In the genomic region with DNA sequence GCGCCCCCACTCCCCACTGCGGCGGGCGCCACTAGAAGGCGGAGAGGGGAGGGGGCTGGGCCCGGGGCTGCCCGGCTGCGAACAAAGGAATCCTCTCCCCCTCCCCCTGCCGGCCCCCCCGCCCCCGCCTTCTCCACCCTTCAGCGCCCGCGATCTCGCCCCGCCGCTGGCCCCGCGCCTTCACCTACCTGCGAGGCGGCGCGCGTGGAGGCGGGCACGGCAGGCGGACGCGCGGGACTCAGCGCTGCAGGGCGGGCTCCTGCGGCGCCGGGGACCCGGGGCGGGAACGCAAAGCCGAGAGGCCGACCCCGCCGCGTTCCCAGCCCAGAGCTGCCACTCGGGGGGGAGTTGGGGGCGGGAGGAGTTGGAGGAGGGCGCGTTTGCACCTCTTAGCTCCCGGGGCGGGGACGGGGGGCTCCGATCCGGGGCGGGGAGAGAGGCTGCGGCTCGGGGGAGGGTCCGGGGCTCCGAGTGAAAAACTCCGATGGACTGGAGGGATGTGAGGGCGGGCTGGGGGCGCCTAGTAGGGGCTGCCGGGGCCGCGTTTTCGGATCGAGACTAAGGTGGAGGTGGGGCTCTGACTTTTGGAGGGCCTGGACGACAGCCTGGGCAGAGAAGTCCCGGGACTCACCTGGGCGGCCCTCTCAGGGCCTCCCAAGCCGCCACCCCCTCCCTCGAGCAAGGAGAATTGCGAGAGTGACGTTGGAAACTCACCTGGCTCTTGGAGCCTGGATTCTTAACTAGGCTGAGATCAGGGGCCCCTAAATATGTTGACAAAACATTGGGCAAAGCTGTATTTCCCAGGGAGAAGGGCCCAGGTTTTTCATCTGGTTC, we compare ENCODE assay signal across 1 cellular context.
A peak's percentile ranks its signal among the peaks of the same experiment; 100 is the strongest.
TF ChIP-seq lines count a peak whose summit lies in the region.

Gene FBN3, minus strand, starts transcription at position 332 of the 834 bp plus-strand sequence. CDS start 2,112 bp downstream, outside the sequence.

TF ChIP-seq in H1, 55 proteins besides CTCF, POLR2A, EP300 and RAD21 (continued from another document):
- TF ChIP-seq SIN3A (conservative IDR thresholded peaks at IDR 0.05 in 1 of 2, IDR thresholded peaks at IDR 0.05 in 1 of 2; ENCODE audit: low read depth in 1 of 2, low read length in 2 of 2) (0 out of 4 replicates have a peak, but pooled peaks of 1 of the 2 experiments have one; percentile 15), TAF7 (optimal IDR thresholded peaks at IDR 0.05; ENCODE audit: borderline replicate concordance, low read depth, low read length) (no peak), NANOG (IDR thresholded peaks at IDR 0.05; ENCODE audit: insufficient read depth, low read depth, low read length, poor library complexity, severe bottlenecking) (no peak), GTF2F1 (IDR thresholded peaks at IDR 0.05; ENCODE audit: borderline replicate concordance, low read depth, low read length) (no peak), BCL11A (IDR thresholded peaks at IDR 0.05; ENCODE audit: low read depth in 2 of 2, low read length in 2 of 2) (no peak), EZH2 (IDR thresholded peaks at IDR 0.05; ENCODE audit: low read depth, low read length, severe bottlenecking) (no peak), KDM5A (IDR thresholded peaks at IDR 0.05; ENCODE audit: low read length) (no peak), RFX5 (IDR thresholded peaks at IDR 0.05; ENCODE audit: borderline replicate concordance, low read depth, low read length) (no peak), BACH1 (IDR thresholded peaks at IDR 0.05; ENCODE audit: low read length) (no peak), PHF8 (conservative IDR thresholded peaks at IDR 0.05; ENCODE audit: low read depth, low read length) (peak; percentile 47; the same call in 1 of the 2 replicates), CREB1 (IDR thresholded peaks at IDR 0.05) (no peak), HDAC6 (IDR thresholded peaks at IDR 0.05; ENCODE audit: low read depth, low read length) (no peak), CBX8 (IDR thresholded peaks at IDR 0.05; ENCODE audit: borderline replicate concordance, low read depth, low read length) (no peak), SP2 (IDR thresholded peaks at IDR 0.05; ENCODE audit: low read length) (no peak), MAFK (IDR thresholded peaks at IDR 0.05; ENCODE audit: low read depth, low read length) (no peak), RXRA (IDR thresholded peaks at IDR 0.05; ENCODE audit: insufficient read depth, low read depth, low read length) (no peak), EGR1 (IDR thresholded peaks at IDR 0.05; ENCODE audit: borderline replicate concordance, low read depth, low read length) (no peak), GABPA (IDR thresholded peaks at IDR 0.05; ENCODE audit: borderline replicate concordance, insufficient read depth, low read length) (no peak), POLR2AphosphoS5 (IDR thresholded peaks at IDR 0.05; ENCODE audit: low read depth, low read length) (no peak; the same call in 1 of the 2 replicates), TBP (IDR thresholded peaks at IDR 0.05; ENCODE audit: low read depth, low read length) (0 out of 2 replicates have a peak, but pooled peaks have one; percentile 12), CBX5 (IDR thresholded peaks at IDR 0.05; ENCODE audit: low read depth, low read length) (no peak), KDM1A (IDR thresholded peaks at IDR 0.05; ENCODE audit: borderline replicate concordance, low read length) (no peak), BRCA1 (IDR thresholded peaks at IDR 0.05; ENCODE audit: low read depth, low read length) (no peak), FOSL1 (IDR thresholded peaks at IDR 0.05; ENCODE audit: insufficient read depth, low read depth, low read length) (no peak), SAP30 (IDR thresholded peaks at IDR 0.05; ENCODE audit: insufficient read depth, insufficient replicate concordance, low read length) (no peak), KDM4A (IDR thresholded peaks at IDR 0.05; ENCODE audit: low read depth, low read length, severe bottlenecking) (no peak), CEBPB (IDR thresholded peaks at IDR 0.05; ENCODE audit: low read depth, low read length) (no peak), SP4 (IDR thresholded peaks at IDR 0.05; ENCODE audit: low read length) (no peak), RNF2 (IDR thresholded peaks at IDR 0.05; ENCODE audit: borderline replicate concordance, low read depth, low read length, missing control alignments, poor library complexity, severe bottlenecking) (no peak)
- TF ChIP-seq, protein P1, sequence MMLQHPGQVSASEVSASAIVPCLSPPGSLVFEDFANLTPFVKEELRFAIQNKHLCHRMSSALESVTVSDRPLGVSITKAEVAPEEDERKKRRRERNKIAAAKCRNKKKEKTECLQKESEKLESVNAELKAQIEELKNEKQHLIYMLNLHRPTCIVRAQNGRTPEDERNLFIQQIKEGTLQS (IDR thresholded peaks at IDR 0.05; ENCODE audit: insufficient read depth, low read depth, low read length), result no peak
